Comparison of ENCODE assay signal across 8 cellular contexts in genomic region chr3:129121792-129122696, GRCh38. TPM values are rescaled to one million over a fixed set of nuclear protein-coding genes. Genes with fewer than 3 reads are reported as not detected.
A peak's percentile ranks its signal among the peaks of the same experiment; 100 is the strongest.
DNase-seq lines count a peak whose midpoint lies in the region; ATAC-seq and TF ChIP-seq lines count a peak whose summit lies in the region.

Gene RAB43, minus strand, starts transcription at chr3:129121804. Its CDS starts 315 bp downstream, at chr3:129121489.

- H3K4me3 Mint-ChIP-seq in T-helper 17 cell (peak within 1 kb of the TSS; percentile 94), type B pancreatic cell (peak within 1 kb of the TSS; percentile 89)

- H3K4me3 ChIP-seq in H7 (ENCODE audit: insufficient read depth, low read depth, low read length): peak within 1 kb of the TSS; percentile 78

- peak within 1 kb of the TSS; percentile 100 for H3K27ac Mint-ChIP-seq in T-helper 17 cell
- H3K27ac Mint-ChIP-seq in type B pancreatic cell: peak within 1 kb of the TSS; percentile 96

- H3K4me1 Mint-ChIP-seq in T-helper 17 cell (peaks cover 39% of the 10 kb centered on the region), type B pancreatic cell (ENCODE audit: unreplicated experiment) (peaks cover 33% of the 10 kb centered on the region)

- no peaks in the 10 kb centered on the region for H3K9me3 Mint-ChIP-seq in type B pancreatic cell

- peak; percentile 24 for DNase-seq in DMS53 treated with DMSO at 0.1 percent for 48 hours (lab: John Stamatoyannopoulos, UW; ENCODE audit: unreplicated experiment)
- DNase-seq in H7: peak; percentile 100
- DNase-seq in MV-4-11 (lab: John Stamatoyannopoulos, UW): peak; percentile 26
- DNase-seq in T-helper 17 cell: peak; percentile 81 to 87 (median 86)
- DNase-seq in left cardiac atrium: peak; percentile 91
- peak; percentile 95 for DNase-seq in posterior vena cava (ENCODE audit: low spot score)
- peak; percentile 96 for DNase-seq in type B pancreatic cell (ENCODE audit: extremely low spot score, unreplicated experiment)

- H3K9me3 ChIP-seq in T-helper 17 cell (ENCODE audit: control insufficient read depth, low read length, poor library complexity, severe bottlenecking): no peaks in the 10 kb centered on the region

- ATAC-seq in T-helper 17 cell: peak; percentile 65
- peak; percentile 85 to 88 for ATAC-seq in left cardiac atrium

- intact Hi-C loops in left cardiac atrium (cut with DNase I) (loop anchor here in 1 of 2 donors (2.0 kb wide), 1 partner anchor 69 kb away; no protein-coding TSS in a partner anchor), posterior vena cava (cut with DNase I) (no loop called here)

- H3K27me3 Mint-ChIP-seq in T-helper 17 cell: no peaks in the 10 kb centered on the region
- no peaks in the 10 kb centered on the region for H3K27me3 Mint-ChIP-seq in type B pancreatic cell

- H3K36me3 ChIP-seq in H7 (replicated peaks; ENCODE audit: control insufficient read depth, insufficient read depth, low read length): peaks cover 4% of the 10 kb centered on the region; the same call in 1 of the 2 replicates

- peaks cover 3% of the 10 kb centered on the region for H3K36me3 Mint-ChIP-seq in T-helper 17 cell (ENCODE audit: low read depth)
- peaks cover 4% of the 10 kb centered on the region for H3K36me3 Mint-ChIP-seq in type B pancreatic cell

- H3K27me3 ChIP-seq in H7 (ENCODE audit: control insufficient read depth, insufficient read depth, low read length): no peaks in the 10 kb centered on the region

- H3K27ac ChIP-seq in angular gyrus (ENCODE audit: low read depth, low read length): peak within 1 kb of the TSS; percentile 88

- no peak for TF ChIP-seq CTCF in type B pancreatic cell (conservative IDR thresholded peaks at IDR 0.05)

RNA-seq across cellular contexts. Expression of gene RAB43, which starts in this region (rescaled TPM):
- 31.9 and 39.4 TPM in 2 replicates for total RNA-seq in H7 (2014; rRNA removed; shearing (Covaris generic))
- 10 to 100 TPM; 33.7 to 37.8 TPM for total RNA-seq in T-helper 17 cell
- 1 to 10 TPM; 6.4 to 6.9 TPM for total RNA-seq in left cardiac atrium
- 10 to 100 TPM; 18.1 to 21.7 TPM for total RNA-seq in posterior vena cava
- total RNA-seq in type B pancreatic cell (ENCODE audit: low replicate concordance): 16.2 and 21.1 TPM in 2 replicates

Comparison
In these comparisons a context has a peak if more than half of its experiments do, and no peak if none do; other contexts are left out.
1. Peak in every context shown above with its lines: DNase-seq, ATAC-seq, H3K4me3 ChIP-seq and H3K27ac ChIP-seq.
2. DNase-seq: peak in every context shown above with its lines; median percentile 100 in H7; 96 in type B pancreatic cell; 95 in posterior vena cava; 91 in left cardiac atrium; 86 in T-helper 17 cell; 26 in MV-4-11; 24 in DMS53 treated with DMSO at 0.1 percent for 48 hours.